Comparison of ENCODE assay signal across 24 cellular contexts in the genomic region with DNA sequence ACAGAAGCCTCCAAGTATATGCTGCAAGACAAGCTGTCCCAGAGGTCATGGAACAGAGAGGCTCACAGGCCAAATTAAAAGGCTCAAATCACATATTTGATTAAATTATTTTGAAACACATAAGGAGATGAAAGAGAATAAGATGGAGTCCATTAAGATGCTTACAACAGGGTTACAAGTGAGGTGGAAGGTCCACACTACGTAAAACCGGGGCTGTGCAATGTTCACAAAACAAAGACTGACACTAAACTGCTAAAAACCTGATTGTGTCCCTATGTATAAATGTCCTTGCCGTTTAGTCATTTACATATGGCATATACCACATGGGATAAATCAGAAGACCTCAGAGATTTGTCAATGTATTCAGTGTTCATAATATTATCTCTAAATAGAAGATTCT. TPM values are rescaled to one million over a fixed set of nuclear protein-coding genes. Genes with fewer than 3 reads are reported as not detected.
A peak's percentile ranks its signal among the peaks of the same experiment; 100 is the strongest.
DNase-seq lines count a peak whose midpoint lies in the region; ATAC-seq, FAIRE-seq and TF ChIP-seq lines count a peak whose summit lies in the region.
"Had no signal": no experiment of that assay in that cellular context is flagged by ENCODE, and none has a peak within 500 bp of the region (broad histone marks: within the 10 kb centered on the region; RNA-seq: fewer than 3 reads in every experiment).

No MANE protein-coding gene starts in this region.

- CTCF ChIA-PET in CD8-positive, alpha-beta T cell (lab: Charles Lee) = interaction anchor here (0.9 to 2.6 kb wide), 12 partner anchors 13 to 320 kb away, joined by 3 to 21 read pairs (median 4); partner anchors contain the start of gene RIPOR2
- CTCF ChIA-PET in H1 (lab: Charles Lee; ENCODE audit: partially characterized antibody) = interaction anchor here (0.6 to 2.2 kb wide), 12 partner anchors 10 to 130 kb away, joined by 3 to 10 read pairs (median 4); no protein-coding TSS in a partner anchor

- no peak overlapping the region for H2AFZ ChIP-seq in H1 (ENCODE audit: low read length)
- H2AFZ ChIP-seq: GM23248 had no signal

- no peaks in the 10 kb centered on the region for H3K27me3 ChIP-seq in CD4-positive, CD25-positive, alpha-beta regulatory T cell (ENCODE audit: control insufficient read depth, insufficient read depth, low read length)
- no peaks in the 10 kb centered on the region for H3K27me3 ChIP-seq in CD8-positive, alpha-beta T cell (ENCODE audit: insufficient read depth, low read length)
- H3K27me3 ChIP-seq in H1 (replicated peaks in 1 of 4; ENCODE audit: control insufficient read depth in 3 of 4, extremely low read depth in 1 of 4, insufficient read depth in 3 of 4, low read length in 3 of 4) (no peaks in the 10 kb centered on the region), neutrophil (no peaks in the 10 kb centered on the region), MG63 (no peaks in the 10 kb centered on the region)
- no peaks in the 10 kb centered on the region for H3K27me3 ChIP-seq in effector memory CD4-positive, alpha-beta T cell (replicated peaks; ENCODE audit: control insufficient read depth, insufficient read depth, low read length, poor library complexity, severe bottlenecking)
- H3K27me3 ChIP-seq: BLaER1, SJCRH30 had no signal

- 94% methylated on average over 3 of the region's 3 CpGs; no CpG with 5 or more reads in 1 of the 2 experiments for WGBS in H1 (ENCODE audit: extremely low coverage in 1 of 2, insufficient coverage in 1 of 2, insufficient read length in 1 of 2, insufficient replicate concordance in 2 of 2, low coverage in 1 of 2, low lambda C conversion rate in 2 of 2, missing lambda C conversion rate in 1 of 2), 2 experiments

- H3K4me3 ChIP-seq in CD4-positive, CD25-positive, alpha-beta regulatory T cell (ENCODE audit: low read depth, low read length) = no peak overlapping the region
- no peak overlapping the region for H3K4me3 ChIP-seq in CD8-positive, alpha-beta T cell (ENCODE audit: low read depth, low read length)
- H3K4me3 ChIP-seq in H1 (ENCODE audit: extremely low read depth in 1 of 4, insufficient read depth in 2 of 4, low read depth in 3 of 4, low read length in 4 of 4) (no peak overlapping the region), neutrophil (ENCODE audit: low read depth in 1 of 2, low read length in 1 of 2) (no peak overlapping the region), MG63 (no peak overlapping the region)
- H3K4me3 ChIP-seq in effector memory CD4-positive, alpha-beta T cell (ENCODE audit: insufficient read depth, low read depth, low read length, poor library complexity, severe bottlenecking) = no peak overlapping the region
- H3K4me3 ChIP-seq: BLaER1, GM23248, HAP-1, SJCRH30 had no signal

- no peaks in the 10 kb centered on the region for H3K23me2 ChIP-seq in H1 (ENCODE audit: low read depth, low read length)

- no peak for TF ChIP-seq EP300 in H1 (IDR thresholded peaks at IDR 0.05; ENCODE audit: borderline replicate concordance in 1 of 2, low read depth in 2 of 2, low read length in 2 of 2)

- peak overlapping the region in 2 of 3 donors; percentile 22 to 47 for H3K27ac Mint-ChIP-seq in CD4-positive, CD25-positive, alpha-beta regulatory T cell
- peak overlapping the region; percentile 60 for H3K27ac Mint-ChIP-seq in CD8-positive, alpha-beta T cell

- no peak for ATAC-seq in CD4-positive, CD25-positive, alpha-beta regulatory T cell (ENCODE audit: low read depth in 2 of 2)
- ATAC-seq in CD8-positive, alpha-beta T cell = no peak
- ATAC-seq in left lobe of liver = no peak

- H3K36me3 Mint-ChIP-seq in CD4-positive, CD25-positive, alpha-beta regulatory T cell = peaks cover 26% of the 10 kb centered on the region
- H3K36me3 Mint-ChIP-seq in CD8-positive, alpha-beta T cell = peaks cover 11% of the 10 kb centered on the region

- H3K23ac ChIP-seq in H1 (ENCODE audit: insufficient read length) = no peak overlapping the region

- H2BK15ac ChIP-seq in H1 (ENCODE audit: low read length) = no peak overlapping the region

- H3K79me2 ChIP-seq in H1 (ENCODE audit: control insufficient read depth in 1 of 2, insufficient read depth in 2 of 2, low read length in 2 of 2) = no peaks in the 10 kb centered on the region

- no peaks in the 10 kb centered on the region for H4K20me1 ChIP-seq in H1 (replicated peaks in 1 of 2; ENCODE audit: control insufficient read depth in 1 of 2, insufficient read depth in 2 of 2, low read length in 2 of 2)
- H4K20me1 ChIP-seq: BLaER1 had no signal

- H3K79me1 ChIP-seq in H1 (ENCODE audit: low read depth, low read length) = no peaks in the 10 kb centered on the region

- peaks cover 0 to 6% (median 3%) of the 10 kb centered on the region in 7 donors for H3K9me3 Mint-ChIP-seq in CD4-positive, CD25-positive, alpha-beta regulatory T cell
- peaks cover 6% of the 10 kb centered on the region for H3K9me3 Mint-ChIP-seq in CD8-positive, alpha-beta T cell

- H3K9me3 ChIP-seq in CD4-positive, CD25-positive, alpha-beta regulatory T cell (ENCODE audit: control insufficient read depth in 2 of 2, low read length in 2 of 2) = peaks cover 0 to 5% of the 10 kb centered on the region in 2 experiments
- no peaks in the 10 kb centered on the region for H3K9me3 ChIP-seq in CD8-positive, alpha-beta T cell (ENCODE audit: low read length)
- peaks cover 5 to 9% of the 10 kb centered on the region in 2 experiments for H3K9me3 ChIP-seq in H1 (ENCODE audit: insufficient read depth in 2 of 2, low read depth in 1 of 2, low read length in 1 of 2)
- no peaks in the 10 kb centered on the region for H3K9me3 ChIP-seq in neutrophil
- H3K9me3 ChIP-seq in effector memory CD4-positive, alpha-beta T cell (ENCODE audit: control insufficient read depth, low read length) = no peaks in the 10 kb centered on the region
- 0 out of 2 replicates have a peak, but pooled peaks cover under 1% of the 10 kb centered on the region for H3K9me3 ChIP-seq in MG63
- H3K9me3 ChIP-seq: HAP-1, SJCRH30 had no signal

- TF ChIP-seq RAD21 in H1 (IDR thresholded peaks at IDR 0.05 in 1 of 2, conservative IDR thresholded peaks at IDR 0.05 in 1 of 2; ENCODE audit: low read depth in 2 of 2, low read length in 2 of 2) = no peak

- no peak overlapping the region for H3K27ac ChIP-seq in CD4-positive, CD25-positive, alpha-beta regulatory T cell (ENCODE audit: insufficient read depth, low read length, poor library complexity, severe bottlenecking)
- H3K27ac ChIP-seq in CD8-positive, alpha-beta T cell (ENCODE audit: low read depth, low read length) = no peak overlapping the region
- H3K27ac ChIP-seq in H1 (ENCODE audit: low read depth, low read length) (no peak overlapping the region), neutrophil (peak overlapping the region; percentile 26)
- no peak overlapping the region for H3K27ac ChIP-seq in effector memory CD4-positive, alpha-beta T cell (ENCODE audit: insufficient read depth, low read length, poor library complexity, severe bottlenecking)
- H3K27ac ChIP-seq: BLaER1, GM23248, KMS-11, SJCRH30 had no signal

- peak overlapping the region; percentile 38 for H4K91ac ChIP-seq in H1 (replicated peaks; ENCODE audit: insufficient read length, low read length)

- no peak overlapping the region for H4K8ac ChIP-seq in H1 (ENCODE audit: extremely low read depth, insufficient read depth, low read length)

- H2BK20ac ChIP-seq in H1 (ENCODE audit: low read length) = peak overlapping the region; percentile 92

- H2BK5ac ChIP-seq in H1 (ENCODE audit: low read depth, low read length) = no peak overlapping the region

- H3K9ac ChIP-seq in H1 (replicated peaks in 1 of 4; ENCODE audit: extremely low read depth in 1 of 4, low read depth in 3 of 4, low read length in 3 of 4) = no peak overlapping the region
- H3K9ac ChIP-seq: BLaER1, GM23248, KMS-11 had no signal

- H3K36me3 ChIP-seq in CD4-positive, CD25-positive, alpha-beta regulatory T cell (ENCODE audit: control insufficient read depth, insufficient read depth, low read length) = peaks cover 23% of the 10 kb centered on the region
- no peaks in the 10 kb centered on the region for H3K36me3 ChIP-seq in CD8-positive, alpha-beta T cell (ENCODE audit: insufficient read depth, low read length)
- no peaks in the 10 kb centered on the region; a peak in 2 of 8 replicates for H3K36me3 ChIP-seq in H1 (ENCODE audit: control insufficient read depth in 2 of 4, insufficient read depth in 4 of 4, low read length in 3 of 4)
- no peaks in the 10 kb centered on the region for H3K36me3 ChIP-seq in neutrophil
- H3K36me3 ChIP-seq in effector memory CD4-positive, alpha-beta T cell (ENCODE audit: control insufficient read depth, insufficient read depth, low read length) = no peaks in the 10 kb centered on the region
- no peaks in the 10 kb centered on the region for H3K36me3 ChIP-seq in MG63
- H3K36me3 ChIP-seq: BLaER1, HAP-1, SJCRH30 had no signal

- H2AK5ac ChIP-seq in H1 (ENCODE audit: low read depth, low read length) = peak overlapping the region; percentile 84; the same call in 1 of the 2 replicates

- peaks cover 33% of the 10 kb centered on the region for H3K4me1 ChIP-seq in CD4-positive, CD25-positive, alpha-beta regulatory T cell (ENCODE audit: control insufficient read depth, insufficient read depth, low read length, poor library complexity, severe bottlenecking)
- H3K4me1 ChIP-seq in CD8-positive, alpha-beta T cell (ENCODE audit: insufficient read depth, low read length) = peaks cover 52% of the 10 kb centered on the region
- H3K4me1 ChIP-seq in H1 (replicated peaks in 1 of 4; ENCODE audit: control insufficient read depth in 3 of 4, insufficient read depth in 4 of 4, low read length in 3 of 4) (peaks cover 5 to 14% (median 9%) of the 10 kb centered on the region in 4 experiments; a peak in 6 of 7 replicates), neutrophil (ENCODE audit: control insufficient read depth in 1 of 2, insufficient read depth in 1 of 2, low read depth in 1 of 2, low read length in 1 of 2) (peaks cover 40 to 54% of the 10 kb centered on the region in 2 experiments)
- peaks cover 19% of the 10 kb centered on the region for H3K4me1 ChIP-seq in effector memory CD4-positive, alpha-beta T cell (ENCODE audit: control insufficient read depth, insufficient read depth, low read length, poor library complexity, severe bottlenecking)

- intact Hi-C loops in CD8-positive, alpha-beta T cell (cut with DNase I, micrococcal nuclease) = no loop called here

- no peak for FAIRE-seq in H1 (lab: Jason Lieb, UNC)
- FAIRE-seq: D721Med, GM18507, RCC 7860 had no signal

- H3K4me1 Mint-ChIP-seq in CD4-positive, CD25-positive, alpha-beta regulatory T cell = peaks cover 39 to 86% (median 76%) of the 10 kb centered on the region in 4 donors
- H3K4me1 Mint-ChIP-seq in CD8-positive, alpha-beta T cell (ENCODE audit: low read depth) = peaks cover 76% of the 10 kb centered on the region

- H2BK12ac ChIP-seq in H1 (ENCODE audit: low read depth, low read length) = peak overlapping the region; percentile 3; the same call in 1 of the 2 replicates

- H2BK120ac ChIP-seq in H1 (replicated peaks; ENCODE audit: low read depth, low read length) = peak overlapping the region; percentile 56

- DNase-seq in CD4-positive, CD25-positive, alpha-beta regulatory T cell = no peak
- no peak for DNase-seq in CD8-positive, alpha-beta T cell
- no peak for DNase-seq in H1 (ENCODE audit: low read depth in 1 of 2, low spot score in 2 of 2)
- DNase-seq in effector memory CD4-positive, alpha-beta T cell = no peak
- DNase-seq in MG63 = no peak
- DNase-seq in left lobe of liver (ENCODE audit: low spot score) = no peak
- DNase-seq: CD8-positive, alpha-beta memory T cell; DMS53; GDM1; GM23248; NCI-H1105; NCI-H146; NCI-H2029; NCI-H226; NCI-H524; SJCRH30 had no signal

- no peak overlapping the region for H3K4ac ChIP-seq in H1 (replicated peaks; ENCODE audit: insufficient read length, low read depth, low read length)

- H3K56ac ChIP-seq in H1 (replicated peaks; ENCODE audit: insufficient read length, low read depth, low read length) = no peak overlapping the region

- peaks cover 4% of the 10 kb centered on the region for H3K27me3 Mint-ChIP-seq in CD4-positive, CD25-positive, alpha-beta regulatory T cell
- no peaks in the 10 kb centered on the region for H3K27me3 Mint-ChIP-seq in CD8-positive, alpha-beta T cell (ENCODE audit: low read depth)
- H3K27me3 Mint-ChIP-seq: CD8-positive, alpha-beta memory T cell had no signal

- POLR2A ChIA-PET in CD8-positive, alpha-beta T cell (lab: Charles Lee) = interaction anchor here (0.6 to 1.5 kb wide), 5 partner anchors 25 to 77 kb away, joined by 3 to 13 read pairs (median 3); no protein-coding TSS in a partner anchor
- POLR2A ChIA-PET in H1 (lab: Charles Lee; ENCODE audit: partially characterized antibody) = interaction anchor here (1.0 to 1.2 kb wide), 3 partner anchors 10 to 131 kb away, joined by 3 read pairs; no protein-coding TSS in a partner anchor

- peak overlapping the region in 1 of 4 donors; percentile 2 for H3K4me3 Mint-ChIP-seq in CD4-positive, CD25-positive, alpha-beta regulatory T cell
- no peak overlapping the region for H3K4me3 Mint-ChIP-seq in CD8-positive, alpha-beta T cell

- no peak overlapping the region for H3K4me2 ChIP-seq in H1 (ENCODE audit: insufficient read depth in 1 of 2, low read depth in 2 of 2, low read length in 2 of 2)
- H3K4me2 ChIP-seq: BLaER1, KMS-11 had no signal

- H3K18ac ChIP-seq in H1 (ENCODE audit: extremely low read depth, low read length) = 0 out of 2 replicates have a peak overlapping the region, but pooled peaks have one; percentile 4

- no peak for TF ChIP-seq CTCF in CD8-positive, alpha-beta T cell (IDR thresholded peaks at IDR 0.05)
- TF ChIP-seq CTCF in H1 (IDR thresholded peaks at IDR 0.05; ENCODE audit: control extremely low read depth in 1 of 3, insufficient read depth in 1 of 3, low read depth in 1 of 3, low read length in 3 of 3) (no peak), neutrophil (IDR thresholded peaks at IDR 0.05) (no peak)

- H3K14ac ChIP-seq in H1 (ENCODE audit: insufficient read length) = no peak overlapping the region

- H4K5ac ChIP-seq in H1 (ENCODE audit: insufficient read length, low read depth, low read length) = no peak overlapping the region

- TF ChIP-seq POLR2A in H1 (IDR thresholded peaks at IDR 0.05; ENCODE audit: control extremely low read depth in 1 of 2, low read depth in 2 of 2, low read length in 2 of 2) = no peak

RNA-seq across cellular contexts. Expression of gene RIPOR2, which starts 51.7 kb away (rescaled TPM):
- 364 TPM for total RNA-seq in CD4-positive, CD25-positive, alpha-beta regulatory T cell
- polyA plus RNA-seq in CD4-positive, CD25-positive, alpha-beta regulatory T cell = 100 to 1,000 TPM; 320 to 435 (median 407) TPM
- 10 to 100 TPM; 92.5 to 93.2 TPM for total RNA-seq in CD8-positive, alpha-beta T cell
- 44.5 and 45.6 TPM in 2 replicates for total RNA-seq in H1 (2021; fragmentation: NEBNext Ultra II Directional; extraction: Animal tissue kit (Norgen Biotek cat#: 25700))
- 13.3 and 16.7 TPM in 2 replicates for polyA plus RNA-seq in H1 (2011; rRNA removed)
- 21.7 TPM for polyA plus RNA-seq in H1 (2011; cell fraction: cytosol; rRNA removed)
- polyA plus RNA-seq in H1 (2011; cell fraction: nucleus; rRNA removed) = 19.6 TPM
- polyA plus RNA-seq in H1 (2012, experiment 1 of 2) = 21.1 to 34.2 TPM (median 29.2 TPM) in 4 replicates
- polyA plus RNA-seq in H1 (2012, experiment 2 of 2) = 9.9 TPM
- 22.5 TPM for polyA plus RNA-seq in H1 (2013, experiment 1 of 2)
- 22.1 TPM for polyA plus RNA-seq in H1 (2013, experiment 2 of 2)
- 43.9 and 57.0 TPM in 2 replicates for polyA minus RNA-seq in H1 (2011; rRNA and poly(A)+ RNA removed)
- 17.9 TPM for polyA minus RNA-seq in H1 (2011; cell fraction: cytosol; rRNA and poly(A)+ RNA removed)
- 23.2 TPM for polyA minus RNA-seq in H1 (2011; cell fraction: nucleus; rRNA and poly(A)+ RNA removed)
- 0.40 and 0.42 TPM in 2 replicates for total RNA-seq in MG63 (2014; rRNA removed; shearing (Covaris generic); ENCODE audit: low replicate concordance)
- 3.0 TPM for total RNA-seq in left lobe of liver
- total RNA-seq: HT1080 had no signal

Comparison
In these comparisons a context has a peak if more than half of its experiments do, and no peak if none do; other contexts are left out.
1. RNA of gene RIPOR2, which starts 51.7 kb away (total RNA-seq): 364 TPM in CD4-positive, CD25-positive, alpha-beta regulatory T cell (single experiment), 92.5 to 93.2 TPM in CD8-positive, alpha-beta T cell and 44.5 to 45.6 TPM in H1; 3.0 TPM in left lobe of liver (single experiment) and 0.40 to 0.42 TPM in MG63; every median in the first group is over 10 times any median in the second.